Comparison of ENCODE assay signal across 8 cellular contexts in genomic region chr6:12504325-12504966, GRCh38.
A peak's percentile ranks its signal among the peaks of the same experiment; 100 is the strongest.
DNase-seq lines count a peak whose midpoint lies in the region; ATAC-seq and TF ChIP-seq lines count a peak whose summit lies in the region.

No MANE protein-coding gene starts in this region.

- H3K4me3 ChIP-seq in PC-3 (ENCODE audit: low read length), result no peak overlapping the region

- H3K27ac ChIP-seq in C4-2B (no peak overlapping the region), PC-3 (ENCODE audit: low read length) (no peak overlapping the region)

- H3K4me2 ChIP-seq in PC-3 (ENCODE audit: low read length), result no peak overlapping the region

- H3K9me2 ChIP-seq in PC-3 (replicated peaks; ENCODE audit: low read length), result no peaks in the 10 kb centered on the region

- DNase-seq in PC-3, result peak; percentile 74
- DNase-seq in iPS-NIHi11 (ENCODE audit: low spot score), result peak; percentile 63
- DNase-seq in stimulated activated CD4-positive, alpha-beta T cell treated with anti-CD3 and anti-CD28 coated beads, Interleukin-4, amount 100 ng/mL, for 1 hour, result no peak
- DNase-seq in stimulated activated CD4-positive, alpha-beta T cell treated with anti-CD3 and anti-CD28 coated beads, Interleukin-1b, Interleukin-23, amount 100 ng/mL, for 48 hours, result no peak

- H3K27me3 ChIP-seq in PC-3 (ENCODE audit: low read length), result no peaks in the 10 kb centered on the region

- intact Hi-C loops in PC-3 (cut with micrococcal nuclease), result loop anchor here (5.0 kb wide), 1 partner anchor 107 kb away; no protein-coding TSS in a partner anchor

- H3K36me3 ChIP-seq in PC-3 (ENCODE audit: low read depth, low read length), result no peaks in the 10 kb centered on the region

- H3K9me3 ChIP-seq in PC-3 (ENCODE audit: low read length), result no peaks in the 10 kb centered on the region

- CTCF ChIA-PET in PC-3 (lab: Charles Lee), result interaction anchor here (0.5 to 0.7 kb wide), 3 partner anchors 99 to 213 kb away, joined by 3 to 6 read pairs (median 5); no protein-coding TSS in a partner anchor

- H4K20me1 ChIP-seq in PC-3 (ENCODE audit: low read length), result no peaks in the 10 kb centered on the region

- no TSS peak for BruUV-seq in PC-3 (replicated peaks; lab: Mats Ljungman, UMichigan)

- peak; percentile 65 for ATAC-seq in GM21390 (IDR thresholded peaks at IDR 0.05; ENCODE audit: unreplicated experiment)
- peak; percentile 49 for ATAC-seq in PC-3
- no peak for ATAC-seq in HG03442 (IDR thresholded peaks at IDR 0.05; ENCODE audit: unreplicated experiment)
- no peak for ATAC-seq in GM21825 (IDR thresholded peaks at IDR 0.05; ENCODE audit: unreplicated experiment)

- no peaks in the 10 kb centered on the region for H3K79me2 ChIP-seq in PC-3 (ENCODE audit: low read length)

- H3F3A ChIP-seq in PC-3 (ENCODE audit: low read length, unreplicated experiment), result no peaks in the 10 kb centered on the region

- POLR2A ChIA-PET in PC-3 (lab: Charles Lee; ENCODE audit: unreplicated experiment), result no interaction called here

- no peak overlapping the region for H3K9ac ChIP-seq in PC-3 (ENCODE audit: low read length)

- TF ChIP-seq CTCF in C4-2B (conservative IDR thresholded peaks at IDR 0.05) (peak; percentile 71), PC-3 (conservative IDR thresholded peaks at IDR 0.05; ENCODE audit: low read depth, low read length) (peak; percentile 81)

- H3K4me1 ChIP-seq in PC-3 (ENCODE audit: insufficient read depth, low read length), result no peaks in the 10 kb centered on the region

- no peak overlapping the region for H2AFZ ChIP-seq in PC-3 (ENCODE audit: low read length)

Comparison
In these comparisons a context has a peak if more than half of its experiments do, and no peak if none do; other contexts are left out.
1. ATAC-seq: peak in GM21390 (single experiment) and PC-3 (single experiment); none in HG03442 (single experiment) and GM21825 (single experiment).
2. DNase-seq: peak in PC-3 (single experiment) and iPS-NIHi11 (single experiment); none in stimulated activated CD4-positive, alpha-beta T cell treated with anti-CD3 and anti-CD28 coated beads, Interleukin-4, amount 100 ng/mL, for 1 hour (single experiment) and stimulated activated CD4-positive, alpha-beta T cell treated with anti-CD3 and anti-CD28 coated beads, Interleukin-1b, Interleukin-23, amount 100 ng/mL, for 48 hours (single experiment).